In the genomic region with DNA sequence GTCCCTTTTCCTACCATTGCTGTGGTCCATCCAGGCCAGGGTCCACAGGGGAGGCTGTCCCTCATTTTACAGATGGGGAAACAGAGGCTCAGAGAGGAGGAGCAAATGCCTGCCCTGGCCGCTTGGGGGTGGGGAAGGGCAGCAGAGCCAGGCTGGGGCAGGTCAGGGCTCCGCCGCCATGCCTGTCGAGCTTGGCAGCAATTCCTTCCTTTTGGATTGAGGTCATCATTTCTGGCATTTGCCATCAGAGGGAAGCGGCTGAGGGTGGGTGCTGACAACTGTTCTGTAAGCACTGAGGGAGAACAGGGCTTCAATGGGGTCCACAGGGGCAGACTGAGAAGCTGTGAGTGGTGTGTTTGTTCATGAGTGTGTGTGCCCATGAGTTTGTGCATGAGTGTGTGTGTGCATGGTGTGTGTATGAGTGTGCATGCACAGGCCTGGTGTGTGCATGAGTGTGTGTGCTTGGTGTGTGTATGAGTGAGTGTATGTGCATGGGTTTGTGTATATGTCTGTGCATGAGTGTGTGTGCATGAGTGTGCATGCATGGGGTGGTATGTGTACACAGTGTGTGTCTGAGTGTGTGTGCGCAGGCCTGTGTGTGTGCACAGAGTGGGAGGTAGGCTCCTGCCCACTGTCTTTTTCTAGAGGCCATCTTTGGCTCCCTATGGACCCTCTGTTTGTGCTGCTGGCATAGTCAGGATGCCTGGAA, we compare ENCODE assay signal across 30 cellular contexts.
DNase-seq lines count a peak whose midpoint lies in the region; ATAC-seq and TF ChIP-seq lines count a peak whose summit lies in the region.
"Had no signal": no experiment of that assay in that cellular context is flagged by ENCODE, and none has a peak within 500 bp of the region (broad histone marks: within the 10 kb centered on the region; RNA-seq: fewer than 3 reads in every experiment).

No MANE protein-coding gene starts in this region.

- no peak overlapping the region for H2BK15ac ChIP-seq in IMR-90 (ENCODE audit: low read depth, low read length)

- no peaks in the 10 kb centered on the region for H4K20me1 ChIP-seq in IMR-90 (ENCODE audit: insufficient read depth, low read length)

- H3K14ac ChIP-seq in IMR-90 (replicated peaks; ENCODE audit: low read depth, low read length), result no peak overlapping the region

- no peak overlapping the region for H3K18ac ChIP-seq in IMR-90 (ENCODE audit: low read depth, low read length)

- H4K91ac ChIP-seq in IMR-90 (ENCODE audit: insufficient read depth, low read depth, low read length), result no peak overlapping the region

- dilution Hi-C loops in IMR-90 (cut with HindIII; ENCODE audit: low sequenced_read_pairs, unreplicated experiment), result no loop called here

- no peaks in the 10 kb centered on the region for H3K4me1 ChIP-seq in IMR-90 (ENCODE audit: control insufficient read depth, insufficient read depth, low read length)
- H3K4me1 ChIP-seq: colonic mucosa had no signal

- H2BK120ac ChIP-seq in IMR-90 (ENCODE audit: low read depth, low read length), result no peak overlapping the region

- no peak overlapping the region for H3K23ac ChIP-seq in IMR-90 (ENCODE audit: low read depth, low read length)

- no TSS peak for BruUV-seq in IMR-90 (replicated peaks; lab: Mats Ljungman, UMichigan)

- H3K27me3 Mint-ChIP-seq in chondrocyte (ENCODE audit: low read depth), result peaks cover 49% of the 10 kb centered on the region
- H3K27me3 Mint-ChIP-seq: activated B cell treated with CpG ODN at 0.5 μM for 24 hours had no signal

- H3K36me3 ChIP-seq in IMR-90 (ENCODE audit: control insufficient read depth, insufficient read depth, low read length), result no peaks in the 10 kb centered on the region
- H3K36me3 ChIP-seq: colonic mucosa, neutrophil had no signal

- no peak overlapping the region for H3K56ac ChIP-seq in IMR-90 (ENCODE audit: extremely low read depth, insufficient read depth, low read length)

- no peak overlapping the region for H2AK5ac ChIP-seq in IMR-90 (ENCODE audit: low read depth, low read length)

- H2BK20ac ChIP-seq in IMR-90 (ENCODE audit: low read depth, low read length), result no peak overlapping the region

- in situ Hi-C loops in IMR-90 (cut with MboI; ENCODE audit: low sequenced_read_pairs), result no loop called here

- peaks cover 4% of the 10 kb centered on the region; the same call in 1 of the 2 replicates for H3K9me1 ChIP-seq in IMR-90 (ENCODE audit: insufficient read depth, low read length)

- no peak overlapping the region for H3K9ac ChIP-seq in IMR-90 (ENCODE audit: low read depth, low read length)

- H3K27ac Mint-ChIP-seq in chondrocyte (ENCODE audit: unreplicated experiment), result no peak overlapping the region
- H3K27ac Mint-ChIP-seq: activated B cell treated with CpG ODN at 0.5 μM for 24 hours; activated naive CD8-positive, alpha-beta T cell treated with anti-CD3 and anti-CD28 coated beads, Interleukin-2, amount 50 U/mL, for 24 hours; progenitor cell of endocrine pancreas; type B pancreatic cell had no signal

- H3K4ac ChIP-seq in IMR-90 (ENCODE audit: low read depth, low read length), result no peak overlapping the region

- ATAC-seq in IMR-90 (ENCODE audit: low read depth) (no peak), sciatic nerve (peak; percentile 9), HG03095 (IDR thresholded peaks at IDR 0.05; ENCODE audit: unreplicated experiment) (no peak)
- ATAC-seq: activated naive CD8-positive, alpha-beta T cell treated with anti-CD3 and anti-CD28 coated beads, Interleukin-2, amount 50 U/mL, for 24 hours; activated T-cell treated with anti-CD3 and anti-CD28 coated beads, Interleukin-2, amount 50 U/mL, for 4 hours; HCT116 had no signal

- no peak for TF ChIP-seq CTCF in IMR-90 (conservative IDR thresholded peaks at IDR 0.05; ENCODE audit: low read depth, low read length)
- TF ChIP-seq CTCF in chondrocyte (IDR thresholded peaks at IDR 0.05), result no peak

- no peak overlapping the region for H3K4me2 ChIP-seq in IMR-90 (ENCODE audit: low read depth, low read length)

- H4K5ac ChIP-seq in IMR-90 (ENCODE audit: low read depth, low read length), result no peak overlapping the region

- peaks cover 68% of the 10 kb centered on the region for H3K27me3 ChIP-seq in IMR-90 (ENCODE audit: control insufficient read depth, insufficient read depth, low read length)
- H3K27me3 ChIP-seq in layer of hippocampus (ENCODE audit: control insufficient read depth, insufficient read depth, low read length), result no peaks in the 10 kb centered on the region
- H3K27me3 ChIP-seq: colonic mucosa had no signal

- peak overlapping the region; percentile 28 for H2AK9ac ChIP-seq in IMR-90 (replicated peaks; ENCODE audit: low read depth, low read length, poor library complexity)

- intact Hi-C loops in IMR-90 (cut with micrococcal nuclease) (no loop called here), sciatic nerve (cut with DNase I) (no loop called here)

- H3K4me3 Mint-ChIP-seq in chondrocyte (ENCODE audit: unreplicated experiment), result no peak overlapping the region
- H3K4me3 Mint-ChIP-seq: activated B cell treated with CpG ODN at 0.5 μM for 24 hours; activated naive CD8-positive, alpha-beta T cell treated with anti-CD3 and anti-CD28 coated beads, Interleukin-2, amount 50 U/mL, for 24 hours; activated T-cell treated with anti-CD3 and anti-CD28 coated beads, Interleukin-2, amount 50 U/mL, for 4 hours; type B pancreatic cell had no signal

- no peak overlapping the region for H3K27ac ChIP-seq in IMR-90 (ENCODE audit: insufficient read depth, low read length)
- peak overlapping the region; percentile 50 for H3K27ac ChIP-seq in layer of hippocampus (ENCODE audit: low read depth, low read length)
- H3K27ac ChIP-seq: colonic mucosa, neutrophil had no signal

- TF ChIP-seq POLR2A in IMR-90 (IDR thresholded peaks at IDR 0.05; ENCODE audit: low read depth, low read length), result no peak

- H2AFZ ChIP-seq in IMR-90 (replicated peaks; ENCODE audit: low read length, poor library complexity), result no peak overlapping the region

- POLR2A ChIA-PET in IMR-90 (lab: Charles Lee; ENCODE audit: unreplicated experiment), result no interaction called here

- 46% methylated on average over 5 of the region's 6 CpGs; no CpG with 5 or more reads in 1 of the 2 experiments for WGBS in IMR-90 (ENCODE audit: extremely low coverage in 2 of 2, insufficient read length in 1 of 2), 2 experiments

- TF ChIP-seq RAD21 in IMR-90 (IDR thresholded peaks at IDR 0.05; ENCODE audit: low read length), result no peak

- peaks cover 2% of the 10 kb centered on the region for H3K36me3 Mint-ChIP-seq in chondrocyte (ENCODE audit: low read depth)
- H3K36me3 Mint-ChIP-seq: type B pancreatic cell had no signal

- no peaks in the 10 kb centered on the region for H3K9me3 Mint-ChIP-seq in chondrocyte (ENCODE audit: low read depth)
- H3K9me3 Mint-ChIP-seq: activated B cell treated with CpG ODN at 0.5 μM for 24 hours; activated naive CD8-positive, alpha-beta T cell treated with anti-CD3 and anti-CD28 coated beads, Interleukin-2, amount 50 U/mL, for 24 hours; activated T-cell treated with anti-CD3 and anti-CD28 coated beads, Interleukin-2, amount 50 U/mL, for 4 hours; type B pancreatic cell had no signal

- DNase-seq in IMR-90 (no peak), chondrocyte (ENCODE audit: low spot score) (peak; percentile 34), sciatic nerve (ENCODE audit: low spot score) (no peak), COR-L47 (lab: John Stamatoyannopoulos, UW) (no peak), NCI-H1436 treated with DMSO at 0.1 percent for 48 hours (lab: John Stamatoyannopoulos, UW) (no peak), NCI-H524 (lab: John Stamatoyannopoulos, UW) (no peak)
- DNase-seq: ACHN; activated B cell treated with CpG ODN at 0.5 μM for 24 hours; activated CD4-positive, alpha-beta T cell treated with anti-CD3 and anti-CD28 coated beads, Interleukin-2, amount 50 U/mL, for 1 hour; activated gamma-delta T cell treated with Interleukin-2 at 50 U/mL for 16 hours; activated naive CD8-positive, alpha-beta T cell treated with anti-CD3 and anti-CD28 coated beads, Interleukin-2, amount 50 U/mL, for 24 hours; activated T-cell treated with anti-CD3 and anti-CD28 coated beads, Interleukin-2, amount 50 U/mL, for 4 hours; colonic mucosa; DMS53; effector memory CD4-positive, alpha-beta T cell; glutamatergic neuron; Karpas-422; MV-4-11; NCI-H146; NCI-H510A; NK-92 treated with Interleukin-12 subunit alpha and Interleukin-12 subunit beta, amount 100 ng/mL, for 24 hours; SIG-M5; stimulated activated CD4-positive, alpha-beta T cell treated with anti-CD3 and anti-CD28 coated beads, Interleukin-15, amount 100 ng/mL, for 24 hours had no signal

- no peak overlapping the region for H2BK5ac ChIP-seq in IMR-90 (ENCODE audit: low read depth, low read length, poor library complexity, severe bottlenecking)

- peaks cover 5% of the 10 kb centered on the region for H3K4me1 Mint-ChIP-seq in chondrocyte (ENCODE audit: low read depth)
- H3K4me1 Mint-ChIP-seq: activated B cell treated with CpG ODN at 0.5 μM for 24 hours; activated naive CD8-positive, alpha-beta T cell treated with anti-CD3 and anti-CD28 coated beads, Interleukin-2, amount 50 U/mL, for 24 hours had no signal

- H3K79me1 ChIP-seq in IMR-90 (ENCODE audit: low read depth in 1 of 2, low read length in 2 of 2), result no peaks in the 10 kb centered on the region

- no peak overlapping the region for H3K4me3 ChIP-seq in IMR-90 (ENCODE audit: insufficient read depth, low read depth, low read length)
- H3K4me3 ChIP-seq: colonic mucosa, lung had no signal

- CTCF ChIA-PET in IMR-90 (lab: Yijun Ruan, JAX), result no interaction called here

- no peak overlapping the region for H4K8ac ChIP-seq in IMR-90 (ENCODE audit: low read depth in 2 of 2, low read length in 2 of 2)

- H3K9me3 ChIP-seq in IMR-90 (ENCODE audit: control insufficient read depth, insufficient read depth, low read length), result no peaks in the 10 kb centered on the region
- H3K9me3 ChIP-seq: colonic mucosa, neutrophil had no signal

TF ChIP-seq in IMR-90, 13 proteins besides CTCF, POLR2A, EP300 and RAD21 (continues in another document):
- TF ChIP-seq RCOR1 (IDR thresholded peaks at IDR 0.05; ENCODE audit: insufficient replicate concordance, low read length) (no peak), RFX5 (IDR thresholded peaks at IDR 0.05; ENCODE audit: low read depth, low read length) (no peak), NFE2L2 (IDR thresholded peaks at IDR 0.05; ENCODE audit: low read depth, low read length) (no peak), SMC3 (IDR thresholded peaks at IDR 0.05; ENCODE audit: low read depth, low read length) (no peak), MXI1 (IDR thresholded peaks at IDR 0.05; ENCODE audit: borderline replicate concordance, low read depth, low read length) (no peak), FOS (IDR thresholded peaks at IDR 0.05; ENCODE audit: low read depth, low read length) (no peak), MAZ (IDR thresholded peaks at IDR 0.05; ENCODE audit: borderline replicate concordance, low read depth, low read length) (no peak)
- TF ChIP-seq, protein P1, sequence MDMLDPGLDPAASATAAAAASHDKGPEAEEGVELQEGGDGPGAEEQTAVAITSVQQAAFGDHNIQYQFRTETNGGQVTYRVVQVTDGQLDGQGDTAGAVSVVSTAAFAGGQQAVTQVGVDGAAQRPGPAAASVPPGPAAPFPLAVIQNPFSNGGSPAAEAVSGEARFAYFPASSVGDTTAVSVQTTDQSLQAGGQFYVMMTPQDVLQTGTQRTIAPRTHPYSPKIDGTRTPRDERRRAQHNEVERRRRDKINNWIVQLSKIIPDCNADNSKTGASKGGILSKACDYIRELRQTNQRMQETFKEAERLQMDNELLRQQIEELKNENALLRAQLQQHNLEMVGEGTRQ (IDR thresholded peaks at IDR 0.05; ENCODE audit: low read depth, low read length), result no peak
